In the genomic region with DNA sequence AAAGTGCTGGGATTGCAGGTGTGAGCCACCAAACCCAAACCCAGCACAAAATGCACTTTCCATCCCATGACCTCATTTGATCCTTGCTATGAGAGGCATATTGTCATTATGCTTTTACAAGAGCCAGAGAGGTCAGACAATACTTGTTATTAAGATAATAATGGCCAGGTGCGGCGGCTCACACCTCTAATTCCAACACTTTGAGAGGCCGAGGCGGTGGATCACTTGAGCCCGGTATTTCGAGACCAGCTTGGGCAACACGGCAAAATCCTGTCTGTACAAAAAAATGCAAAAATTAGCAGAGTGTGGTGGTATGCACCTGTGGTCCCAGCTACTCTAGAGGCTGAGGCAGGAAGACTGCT, we compare ENCODE assay signal across 16 cellular contexts. TPM values are rescaled to one million over a fixed set of nuclear protein-coding genes. Genes with fewer than 3 reads are reported as not detected.
A peak's percentile ranks its signal among the peaks of the same experiment; 100 is the strongest.
DNase-seq lines count a peak whose midpoint lies in the region; ATAC-seq and TF ChIP-seq lines count a peak whose summit lies in the region.
"Had no signal": no experiment of that assay in that cellular context is flagged by ENCODE, and none has a peak within 500 bp of the region (broad histone marks: within the 10 kb centered on the region; RNA-seq: fewer than 3 reads in every experiment).

No MANE protein-coding gene starts in this region.

- TF ChIP-seq EP300 in esophagus muscularis mucosa (IDR thresholded peaks at IDR 0.05): no peak

- H3K27ac Mint-ChIP-seq in GM23338 (no peak overlapping the region), HFFc6 (peak overlapping the region; percentile 77; the same call in 1 of the 2 replicates)
- no peak overlapping the region for H3K27ac Mint-ChIP-seq in stimulated activated memory B cell treated with anti-CD40 and anti-IgM and Interleukin-4, amounts not matched to agents 10 μg/mL and 1 μg/mL and 100 μg/mL, for 72 hours
- H3K27ac Mint-ChIP-seq: CD4-positive, CD25-positive, alpha-beta regulatory T cell had no signal

- peaks cover 11% of the 10 kb centered on the region for H3K4me1 ChIP-seq in GM23338 (ENCODE audit: insufficient read depth)
- peaks cover 11 to 49% (median 41%) of the 10 kb centered on the region in 4 donors for H3K4me1 ChIP-seq in esophagus muscularis mucosa
- H3K4me1 ChIP-seq in thoracic aorta (ENCODE audit: control insufficient read depth in 1 of 2, low read depth in 2 of 2): peaks cover 0 to 14% of the 10 kb centered on the region in 2 donors

- 91% methylated on average over 7 of the region's 7 CpGs for WGBS in esophagus muscularis mucosa

- no peaks in the 10 kb centered on the region for H4K20me1 ChIP-seq in GM23338 (replicated peaks; ENCODE audit: insufficient read depth)

- H3K9me3 ChIP-seq in esophagus muscularis mucosa: peaks cover 0 to 5% (median 0%) of the 10 kb centered on the region in 4 donors
- H3K9me3 ChIP-seq in thoracic aorta: no peaks in the 10 kb centered on the region

- TF ChIP-seq POLR2A in esophagus muscularis mucosa (IDR thresholded peaks at IDR 0.05; ENCODE audit: low read depth): no peak

- H3K36me3 Mint-ChIP-seq in GM23338 (ENCODE audit: low read depth): no peaks in the 10 kb centered on the region
- H3K36me3 Mint-ChIP-seq in HFFc6 (ENCODE audit: low read depth): peaks cover 21% of the 10 kb centered on the region
- no peaks in the 10 kb centered on the region for H3K36me3 Mint-ChIP-seq in stimulated activated memory B cell treated with anti-CD40 and anti-IgM and Interleukin-4, amounts not matched to agents 10 μg/mL and 1 μg/mL and 100 μg/mL, for 72 hours
- H3K36me3 Mint-ChIP-seq: CD4-positive, CD25-positive, alpha-beta regulatory T cell had no signal

- H3K36me3 ChIP-seq in GM23338 (ENCODE audit: insufficient read depth) (no peaks in the 10 kb centered on the region), esophagus muscularis mucosa (peaks cover 0 to 9% (median 2%) of the 10 kb centered on the region in 4 donors), thoracic aorta (peaks cover 2% of the 10 kb centered on the region)

- H3K27me3 ChIP-seq in GM23338 (ENCODE audit: insufficient read depth): no peaks in the 10 kb centered on the region
- H3K27me3 ChIP-seq in esophagus muscularis mucosa: no peaks in the 10 kb centered on the region
- no peaks in the 10 kb centered on the region for H3K27me3 ChIP-seq in thoracic aorta (replicated peaks; ENCODE audit: insufficient read depth)

- no peaks in the 10 kb centered on the region for H3K79me2 ChIP-seq in GM23338 (replicated peaks; ENCODE audit: insufficient read depth)

- DNase-seq in GM23338 (ENCODE audit: low spot score): no peak
- no peak for DNase-seq in HFFc6
- no peak for DNase-seq in esophagus muscularis mucosa (ENCODE audit: extremely low spot score)
- DNase-seq in thoracic aorta (ENCODE audit: low spot score): no peak
- no peak for DNase-seq in hippocampal formation (lab: John Stamatoyannopoulos, UW)
- no peak for DNase-seq in activated CD8-positive, alpha-beta memory T cell treated with anti-CD3 and anti-CD28 coated beads, Interleukin-2, amount 50 U/mL, for 4 hours
- DNase-seq: DMS79, NCI-H1048, NCI-H2081 treated with DMSO at 0.1 percent for 48 hours, Right ventricle myocardium superior had no signal

- TF ChIP-seq CTCF in GM23338 (conservative IDR thresholded peaks at IDR 0.05; ENCODE audit: low read depth in 2 of 2) (no peak), HFFc6 (IDR thresholded peaks at IDR 0.05) (no peak), esophagus muscularis mucosa (IDR thresholded peaks at IDR 0.05) (no peak), thoracic aorta (IDR thresholded peaks at IDR 0.05) (no peak)

- 0 out of 2 replicates have a peak overlapping the region, but pooled peaks have one; percentile 2 for H2AFZ ChIP-seq in GM23338

- no peak overlapping the region for H3K4me3 ChIP-seq in GM23338
- no peak overlapping the region for H3K4me3 ChIP-seq in esophagus muscularis mucosa
- no peak overlapping the region for H3K4me3 ChIP-seq in thoracic aorta

- intact Hi-C loops in esophagus muscularis mucosa (cut with DNase I): loop anchor here (2.0 kb wide), 1 partner anchor 54 kb away; no protein-coding TSS in a partner anchor

- no peaks in the 10 kb centered on the region for H3K9me2 ChIP-seq in GM23338 (ENCODE audit: insufficient read depth)

- H3K9me3 Mint-ChIP-seq in GM23338 (no peaks in the 10 kb centered on the region), HFFc6 (no peaks in the 10 kb centered on the region; the same call in 1 of the 2 replicates)
- peaks cover 2% of the 10 kb centered on the region for H3K9me3 Mint-ChIP-seq in stimulated activated memory B cell treated with anti-CD40 and anti-IgM and Interleukin-4, amounts not matched to agents 10 μg/mL and 1 μg/mL and 100 μg/mL, for 72 hours

- H3K27ac ChIP-seq in GM23338 (ENCODE audit: low read depth): no peak overlapping the region
- peak overlapping the region; percentile 94 to 98 (median 96) for H3K27ac ChIP-seq in esophagus muscularis mucosa (replicated peaks in 1 of 4)
- H3K27ac ChIP-seq in thoracic aorta: peak overlapping the region; percentile 96 to 97
- H3K27ac ChIP-seq: HL-60 had no signal

- H3K4me3 Mint-ChIP-seq in GM23338 (no peak overlapping the region), HFFc6 (no peak overlapping the region)
- H3K4me3 Mint-ChIP-seq in stimulated activated memory B cell treated with anti-CD40 and anti-IgM and Interleukin-4, amounts not matched to agents 10 μg/mL and 1 μg/mL and 100 μg/mL, for 72 hours: no peak overlapping the region
- H3K4me3 Mint-ChIP-seq: CD4-positive, CD25-positive, alpha-beta regulatory T cell had no signal

- H3K4me1 Mint-ChIP-seq in GM23338: peaks cover 25% of the 10 kb centered on the region
- peaks cover 50% of the 10 kb centered on the region for H3K4me1 Mint-ChIP-seq in HFFc6 (ENCODE audit: low read depth)
- no peaks in the 10 kb centered on the region for H3K4me1 Mint-ChIP-seq in stimulated activated memory B cell treated with anti-CD40 and anti-IgM and Interleukin-4, amounts not matched to agents 10 μg/mL and 1 μg/mL and 100 μg/mL, for 72 hours

- 0 out of 2 replicates have a peak, but pooled peaks cover 4% of the 10 kb centered on the region for H3F3A ChIP-seq in GM23338 (replicated peaks; ENCODE audit: low read depth)

- ATAC-seq in GM23338: no peak
- no peak for ATAC-seq in thoracic aorta (ENCODE audit: insufficient number of reproducible peaks, low FRiP score, low read depth)
- ATAC-seq in stimulated activated memory B cell treated with anti-CD40 and anti-IgM and Interleukin-4, amounts not matched to agents 10 μg/mL and 1 μg/mL and 100 μg/mL, for 72 hours: no peak

- H3K4me2 ChIP-seq in GM23338: no peak overlapping the region

- H3K27me3 Mint-ChIP-seq in GM23338 (ENCODE audit: insufficient read depth, low read depth, poor library complexity) (peaks cover 10% of the 10 kb centered on the region), HFFc6 (ENCODE audit: insufficient read depth) (peaks cover 37% of the 10 kb centered on the region)
- peaks cover 33% of the 10 kb centered on the region for H3K27me3 Mint-ChIP-seq in stimulated activated memory B cell treated with anti-CD40 and anti-IgM and Interleukin-4, amounts not matched to agents 10 μg/mL and 1 μg/mL and 100 μg/mL, for 72 hours
- H3K27me3 Mint-ChIP-seq: CD4-positive, CD25-positive, alpha-beta regulatory T cell had no signal

TF ChIP-seq in GM23338, 12 proteins besides CTCF, POLR2A, EP300 and RAD21 (continues in another document):
- TF ChIP-seq ZNF331 (CRISPR knock-in tag; IDR thresholded peaks at IDR 0.05; ENCODE audit: low read depth): no peak

RNA-seq across cellular contexts. Expression of gene IL17B, which starts 55.9 kb away (rescaled TPM):
- total RNA-seq in GM23338 (2014; rRNA removed; shearing (Covaris generic)): not detected in 2 replicates
- not detected in 2 replicates for polyA plus RNA-seq in GM23338 (2016; fragmentation: Nextera tagmentation; extraction: Ambion mirVana)
- under 1 TPM; 0.50 to 0.85 (median 0.76) TPM for total RNA-seq in HFFc6 (2021; fragmentation: NEBNext Ultra II Directional; extraction: Animal tissue kit (Norgen Biotek cat#: 25700))
- total RNA-seq in esophagus muscularis mucosa (10 to 100 TPM in 2 of 4 donors, 1 to 10 TPM in 2; 2.5 to 20.3 (median 8.0) TPM), thoracic aorta (1 to 10 TPM; 1.9 to 7.1 TPM)
- total RNA-seq: CD4-positive, CD25-positive, alpha-beta regulatory T cell; H7; HT-29; Right ventricle myocardium superior; SK-MEL-5 had no signal
- polyA plus RNA-seq: CD4-positive, CD25-positive, alpha-beta regulatory T cell had no signal
